In genomic region chr11:62556102-62556871, GRCh38 we compare ENCODE assay signal across 7 cellular contexts. TPM values are rescaled to one million over a fixed set of nuclear protein-coding genes. Genes with fewer than 3 reads are reported as not detected.
A peak's percentile ranks its signal among the peaks of the same experiment; 100 is the strongest.
DNase-seq lines count a peak whose midpoint lies in the region; ATAC-seq, FAIRE-seq and TF ChIP-seq lines count a peak whose summit lies in the region.

No MANE protein-coding gene starts in this region.

- H3K9me3 ChIP-seq in NT2/D1 (ENCODE audit: insufficient read depth, low read length), result no peaks in the 10 kb centered on the region
- H3K9me3 ChIP-seq in mucosa of stomach (ENCODE audit: control insufficient read depth, low read length), result no peaks in the 10 kb centered on the region

- no peak; the same call in 1 of the 2 replicates for TF ChIP-seq POLR2A in GM12891 (IDR thresholded peaks at IDR 0.05; ENCODE audit: low read depth, low read length)

- no peak for TF ChIP-seq CTCF in epithelial cell of esophagus (IDR thresholded peaks at IDR 0.05; ENCODE audit: insufficient read depth, low read depth, low read length, missing control alignments)

- H3K4me3 Mint-ChIP-seq in stimulated activated naive CD8-positive, alpha-beta T cell treated with anti-CD3 and anti-CD28 coated beads, Interleukin-15, amount 100 ng/mL, for 72 hours, result peak overlapping the region; percentile 80 to 87

- H3K27ac Mint-ChIP-seq in stimulated activated naive CD8-positive, alpha-beta T cell treated with anti-CD3 and anti-CD28 coated beads, Interleukin-15, amount 100 ng/mL, for 72 hours, result peak overlapping the region; percentile 87 to 97

- peaks cover 100% of the 10 kb centered on the region for H3K4me1 Mint-ChIP-seq in stimulated activated naive CD8-positive, alpha-beta T cell treated with anti-CD3 and anti-CD28 coated beads, Interleukin-15, amount 100 ng/mL, for 72 hours

- H3K27me3 ChIP-seq in NT2/D1 (ENCODE audit: insufficient read depth, insufficient read length), result no peaks in the 10 kb centered on the region
- H3K27me3 ChIP-seq in mucosa of stomach (ENCODE audit: control insufficient read depth, insufficient read depth, low read length), result no peaks in the 10 kb centered on the region

- no peaks in the 10 kb centered on the region for H3K9me3 Mint-ChIP-seq in stimulated activated naive CD8-positive, alpha-beta T cell treated with anti-CD3 and anti-CD28 coated beads, Interleukin-15, amount 100 ng/mL, for 72 hours

- H3K4me3 ChIP-seq in NT2/D1 (ENCODE audit: insufficient read length, low read depth), result no peak overlapping the region
- H3K4me3 ChIP-seq in epithelial cell of esophagus (ENCODE audit: low read length), result peak overlapping the region; percentile 1
- H3K4me3 ChIP-seq in mucosa of stomach (ENCODE audit: low read length), result peak overlapping the region; percentile 22

- ATAC-seq in HG03060 (IDR thresholded peaks at IDR 0.05; ENCODE audit: low read depth, unreplicated experiment), result peak; percentile 29
- ATAC-seq in stimulated activated naive CD8-positive, alpha-beta T cell treated with anti-CD3 and anti-CD28 coated beads, Interleukin-15, amount 100 ng/mL, for 72 hours, result peak; percentile 81

- H3K36me3 ChIP-seq in NT2/D1 (ENCODE audit: insufficient read depth, insufficient read length, low read length), result peaks cover 63% of the 10 kb centered on the region
- no peaks in the 10 kb centered on the region for H3K36me3 ChIP-seq in mucosa of stomach (ENCODE audit: control insufficient read depth, insufficient read depth, low read length)

- H3K27me3 Mint-ChIP-seq in stimulated activated naive CD8-positive, alpha-beta T cell treated with anti-CD3 and anti-CD28 coated beads, Interleukin-15, amount 100 ng/mL, for 72 hours, result no peaks in the 10 kb centered on the region

- H3K4me1 ChIP-seq in NT2/D1 (ENCODE audit: insufficient read depth, insufficient read length) (peaks cover 58% of the 10 kb centered on the region), mucosa of stomach (ENCODE audit: control insufficient read depth, insufficient read depth, low read length) (peaks cover 74% of the 10 kb centered on the region)

- FAIRE-seq in GM12891 (lab: Jason Lieb, UNC), result peak; percentile 93

- DNase-seq in GM12891 (ENCODE audit: insufficient read length, low spot score) (no peak), NT2/D1 (ENCODE audit: low read depth, low spot score) (no peak), activated T-cell treated with anti-CD3 and anti-CD28 coated beads for 1 hour (ENCODE audit: low read depth) (peak; percentile 70), epithelial cell of esophagus (ENCODE audit: low read depth) (peak; percentile 97)
- peak; percentile 88 to 95 for DNase-seq in stimulated activated naive CD8-positive, alpha-beta T cell treated with anti-CD3 and anti-CD28 coated beads, Interleukin-15, amount 100 ng/mL, for 72 hours

- H3K9ac ChIP-seq in NT2/D1 (ENCODE audit: insufficient read length, low read depth) (peak overlapping the region; percentile 53), mucosa of stomach (ENCODE audit: low read length) (peak overlapping the region; percentile 59)

TF ChIP-seq in GM12891, 5 proteins besides CTCF, POLR2A, EP300 and RAD21:
- TF ChIP-seq POU2F2 (IDR thresholded peaks at IDR 0.05; ENCODE audit: low read depth, low read length) (no peak), POLR2AphosphoS5 (IDR thresholded peaks at IDR 0.05; ENCODE audit: low read depth, low read length) (0 out of 2 replicates have a peak, but pooled peaks have one; percentile 16), SPI1 (IDR thresholded peaks at IDR 0.05; ENCODE audit: low read depth, low read length) (no peak), PAX5 (IDR thresholded peaks at IDR 0.05; ENCODE audit: insufficient read depth, low read length, severe bottlenecking) (no peak), TAF1 (IDR thresholded peaks at IDR 0.05; ENCODE audit: low read depth, low read length) (no peak)

RNA-seq across cellular contexts. Expression of gene AHNAK, which starts 9.7 kb away (rescaled TPM):
- 1.8 TPM for polyA plus RNA-seq in GM12891 (2012; ENCODE audit: low read depth, missing spikeins)

RNA-seq across cellular contexts. Expression of gene EEF1G, which starts 17.4 kb away (rescaled TPM):
- polyA plus RNA-seq in GM12891 (2012; ENCODE audit: low read depth, missing spikeins), result 2,783 TPM

RNA-seq across cellular contexts. Expression of gene TUT1, which starts 35.0 kb away (rescaled TPM):
- polyA plus RNA-seq in GM12891 (2012; ENCODE audit: low read depth, missing spikeins), result 13.0 TPM

RNA-seq across cellular contexts. Expression of gene MTA2, which starts 45.4 kb away (rescaled TPM):
- polyA plus RNA-seq in GM12891 (2012; ENCODE audit: low read depth, missing spikeins), result 89.2 TPM

RNA-seq across cellular contexts. Expression of gene EML3, which starts 56.3 kb away (rescaled TPM):
- 38.5 TPM for polyA plus RNA-seq in GM12891 (2012; ENCODE audit: low read depth, missing spikeins)

Comparison
In these comparisons a context has a peak if more than half of its experiments do, and no peak if none do; other contexts are left out.
1. DNase-seq: peak in activated T-cell treated with anti-CD3 and anti-CD28 coated beads for 1 hour (single experiment), epithelial cell of esophagus (single experiment) and stimulated activated naive CD8-positive, alpha-beta T cell treated with anti-CD3 and anti-CD28 coated beads, Interleukin-15, amount 100 ng/mL, for 72 hours (2 of 2); none in GM12891 (single experiment) and NT2/D1 (single experiment).